14 cellular contexts compared by ENCODE assay signal in the genomic region with DNA sequence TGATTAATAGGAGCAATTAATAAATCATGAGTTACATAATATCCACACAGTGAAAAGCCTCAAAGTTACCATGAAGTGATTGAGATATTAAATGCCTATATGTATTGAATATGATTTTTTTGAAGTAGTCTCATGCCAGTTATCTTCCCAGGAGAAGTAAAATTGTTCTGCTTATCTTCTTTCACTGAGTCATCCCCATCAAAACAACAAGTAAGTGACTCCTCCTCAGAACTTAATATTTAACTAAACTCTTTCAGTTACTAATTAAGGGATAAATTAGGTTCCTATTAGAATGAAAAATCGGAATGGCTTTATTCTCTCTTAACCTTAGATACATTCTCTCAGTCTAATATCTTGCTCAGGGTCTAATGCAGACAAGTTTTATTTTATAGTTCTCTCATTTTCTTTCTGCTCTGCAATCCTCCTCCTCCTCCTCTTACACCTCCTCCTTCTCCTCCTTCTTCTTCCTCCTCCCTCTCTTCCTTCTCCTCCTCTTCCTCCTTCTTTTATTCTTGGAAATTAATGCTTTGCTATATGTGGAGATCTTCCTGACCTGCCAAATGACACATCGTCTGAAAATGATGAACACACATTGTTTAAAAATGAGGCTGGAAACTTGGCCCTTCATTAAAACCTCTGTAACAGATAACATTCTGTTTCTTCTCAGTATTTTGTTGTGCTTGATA.
DNase-seq lines count a peak whose midpoint lies in the region; ATAC-seq and TF ChIP-seq lines count a peak whose summit lies in the region.
"Had no signal": no experiment of that assay in that cellular context is flagged by ENCODE, and none has a peak within 500 bp of the region (broad histone marks: within the 10 kb centered on the region; RNA-seq: fewer than 3 reads in every experiment).

No MANE protein-coding gene starts in this region.

- no peaks in the 10 kb centered on the region for H3K27me3 Mint-ChIP-seq in natural killer cell treated with Interleukin-12 subunit alpha and Interleukin-12 subunit beta and Interleukin-15 and Interleukin-18, amount 100 ng/mL, for 72 hours
- H3K27me3 Mint-ChIP-seq in natural killer cell (ENCODE audit: low read depth in 2 of 2): no peaks in the 10 kb centered on the region
- no peaks in the 10 kb centered on the region for H3K27me3 Mint-ChIP-seq in T-cell

- in situ Hi-C loops in HAP-1 (cut with MboI; ENCODE audit: low sequenced_read_pairs): no loop called here

- no peaks in the 10 kb centered on the region for H3K36me3 Mint-ChIP-seq in natural killer cell treated with Interleukin-12 subunit alpha and Interleukin-12 subunit beta and Interleukin-15 and Interleukin-18, amount 100 ng/mL, for 72 hours
- H3K36me3 Mint-ChIP-seq in natural killer cell (no peaks in the 10 kb centered on the region), T-cell (peaks cover 4% of the 10 kb centered on the region)

- H3K27ac Mint-ChIP-seq in natural killer cell treated with Interleukin-12 subunit alpha and Interleukin-12 subunit beta and Interleukin-15 and Interleukin-18, amount 100 ng/mL, for 72 hours: peak overlapping the region; percentile 58 to 60
- peak overlapping the region in 1 of 2 donors; percentile 36 for H3K27ac Mint-ChIP-seq in natural killer cell
- peak overlapping the region; percentile 81 to 88 for H3K27ac Mint-ChIP-seq in T-cell

- H3K4me1 ChIP-seq in HAP-1: no peaks in the 10 kb centered on the region
- H3K4me1 ChIP-seq: ascending aorta, right lobe of liver, upper lobe of left lung had no signal

- POLR2A ChIA-PET in T-cell (lab: Charles Lee): interaction anchor here in 1 of 2 donors (0.7 kb wide), 2 partner anchors 11 to 41 kb away, joined by 4 to 5 read pairs; no protein-coding TSS in a partner anchor

- H3K4me1 Mint-ChIP-seq in natural killer cell treated with Interleukin-12 subunit alpha and Interleukin-12 subunit beta and Interleukin-15 and Interleukin-18, amount 100 ng/mL, for 72 hours (ENCODE audit: low read depth in 2 of 2): peaks cover 56 to 73% of the 10 kb centered on the region in 2 donors
- H3K4me1 Mint-ChIP-seq in natural killer cell (peaks cover 53 to 73% of the 10 kb centered on the region in 2 donors), T-cell (peaks cover 97 to 99% (median 99%) of the 10 kb centered on the region in 3 donors)

- H3K36me3 ChIP-seq in HAP-1 (replicated peaks): no peaks in the 10 kb centered on the region
- H3K36me3 ChIP-seq: ascending aorta, right lobe of liver, upper lobe of left lung had no signal

- peak overlapping the region; percentile 42 for H3K4me3 Mint-ChIP-seq in natural killer cell treated with Interleukin-12 subunit alpha and Interleukin-12 subunit beta and Interleukin-15 and Interleukin-18, amount 100 ng/mL, for 72 hours
- H3K4me3 Mint-ChIP-seq in natural killer cell: no peak overlapping the region
- H3K4me3 Mint-ChIP-seq in T-cell: no peak overlapping the region

- no peak overlapping the region for H3K4me3 ChIP-seq in HAP-1
- H3K4me3 ChIP-seq: ascending aorta, right lobe of liver, SK-N-MC, upper lobe of left lung had no signal

- H3K9me3 ChIP-seq in HAP-1: no peaks in the 10 kb centered on the region
- H3K9me3 ChIP-seq: ascending aorta, right lobe of liver, upper lobe of left lung had no signal

- no peak for ATAC-seq in natural killer cell treated with Interleukin-12 subunit alpha and Interleukin-12 subunit beta and Interleukin-15 and Interleukin-18, amount 100 ng/mL, for 72 hours
- ATAC-seq in natural killer cell: no peak
- no peak for ATAC-seq in T-cell (replicated peaks in 1 of 4)
- ATAC-seq: right lobe of liver had no signal

- DNase-seq in natural killer cell treated with Interleukin-12 subunit alpha and Interleukin-12 subunit beta and Interleukin-15 and Interleukin-18, amount 100 ng/mL, for 72 hours (ENCODE audit: low spot score): no peak
- DNase-seq in natural killer cell (no peak), T-cell (no peak), fibroblast of peridontal ligament (ENCODE audit: extremely low read depth) (peak; percentile 28), HuH-7.5 (ENCODE audit: low spot score) (no peak), HAP-1 (ENCODE audit: low spot score in 2 of 2) (no peak), NCI-H187 (lab: John Stamatoyannopoulos, UW) (no peak)
- no peak for DNase-seq in activated effector memory CD4-positive, alpha-beta T cell treated with anti-CD3 and anti-CD28 coated beads, Interleukin-2, amount 50 U/mL, for 16 hours
- DNase-seq: NCI-H1417 treated with DMSO at 0.1 percent for 48 hours, NCI-H748 treated with DMSO at 0.1 percent for 48 hours, right lobe of liver, upper lobe of left lung had no signal

- CTCF ChIA-PET in T-cell (lab: Charles Lee): no interaction called here

- peaks cover 8% of the 10 kb centered on the region for H3K27me3 ChIP-seq in HAP-1 (ENCODE audit: low read depth)
- H3K27me3 ChIP-seq: ascending aorta, right lobe of liver, upper lobe of left lung had no signal

- H3K9me3 Mint-ChIP-seq in natural killer cell treated with Interleukin-12 subunit alpha and Interleukin-12 subunit beta and Interleukin-15 and Interleukin-18, amount 100 ng/mL, for 72 hours: no peaks in the 10 kb centered on the region
- H3K9me3 Mint-ChIP-seq in natural killer cell (no peaks in the 10 kb centered on the region), T-cell (no peaks in the 10 kb centered on the region)

- intact Hi-C loops in natural killer cell (cut with micrococcal nuclease): no loop called here

- no peak for TF ChIP-seq CTCF in natural killer cell (IDR thresholded peaks at IDR 0.05)
